In the genomic region with DNA sequence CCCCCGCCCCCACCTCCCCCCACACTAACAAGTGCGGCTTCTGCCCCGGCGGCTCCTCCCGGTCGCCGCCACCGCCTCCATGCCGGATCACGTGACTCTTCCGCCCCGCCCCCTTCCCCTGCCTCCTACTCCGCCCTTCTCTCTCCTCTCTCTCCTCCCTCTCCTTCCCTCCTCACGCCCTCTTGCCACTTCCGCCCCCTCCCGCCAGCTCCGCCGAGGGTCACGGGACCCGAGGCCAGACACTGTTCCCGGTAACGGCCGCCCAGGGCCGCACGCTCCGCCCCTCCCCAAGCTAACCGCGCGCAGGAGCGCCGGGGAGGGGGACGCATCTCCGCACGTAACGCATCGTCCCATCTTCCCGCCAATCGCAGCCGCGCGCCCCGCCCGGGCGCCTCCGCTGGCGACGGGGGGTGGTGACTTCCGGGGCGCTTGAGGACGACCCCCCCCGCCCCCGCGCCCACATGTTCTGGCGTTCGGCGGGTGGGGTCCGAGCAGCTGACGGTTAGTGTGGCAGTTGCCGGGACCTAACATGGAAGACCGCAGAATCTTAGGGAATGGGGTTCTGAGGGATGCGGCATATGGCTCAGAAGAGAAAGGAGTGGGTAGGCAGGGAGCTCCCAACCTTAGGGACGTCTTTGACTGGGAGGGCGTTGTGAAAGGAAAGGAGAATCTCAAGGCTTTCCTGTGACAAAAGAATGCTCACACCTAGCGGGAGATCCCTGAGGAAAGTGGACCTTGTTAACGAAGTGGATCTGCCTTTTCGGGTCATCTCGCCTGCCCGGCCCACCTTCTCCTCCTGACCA, we compare ENCODE assay signal across 8 cellular contexts. TPM values are rescaled to one million over a fixed set of nuclear protein-coding genes. Genes with fewer than 3 reads are reported as not detected.
A peak's percentile ranks its signal among the peaks of the same experiment; 100 is the strongest.
DNase-seq lines count a peak whose midpoint lies in the region; ATAC-seq and TF ChIP-seq lines count a peak whose summit lies in the region.

USP32 (minus strand) TSS at position 92 of the 803 bp plus-strand sequence. CDS start 194 bp downstream, outside the sequence.

- H3K27me3 ChIP-seq in ovary (no peaks in the 10 kb centered on the region), thyroid gland (no peaks in the 10 kb centered on the region)

- H3K27me3 Mint-ChIP-seq in activated naive CD8-positive, alpha-beta T cell treated with anti-CD3 and anti-CD28 coated beads for 36 hours: no peaks in the 10 kb centered on the region

- peak within 1 kb of the TSS; percentile 99 for H3K27ac Mint-ChIP-seq in activated naive CD8-positive, alpha-beta T cell treated with anti-CD3 and anti-CD28 coated beads for 36 hours

- 0 to 1% (median 1%) methylated on average over 47 to 68 of the region's 68 CpGs for WGBS in ovary, 3 donors
- 0 to 1% methylated on average over 41 to 45 of the region's 68 CpGs for WGBS in thyroid gland, 2 donors

- peak; percentile 88 for TF ChIP-seq EP300 in ovary (IDR thresholded peaks at IDR 0.05)

- H3K4me3 ChIP-seq in ovary: peak within 1 kb of the TSS; percentile 64
- H3K4me3 ChIP-seq in thyroid gland (replicated peaks in 1 of 3): peak within 1 kb of the TSS; percentile 67 to 88 (median 83)

- H3K4me3 Mint-ChIP-seq in activated naive CD8-positive, alpha-beta T cell treated with anti-CD3 and anti-CD28 coated beads for 36 hours: peak within 1 kb of the TSS; percentile 98

- H3K9me3 Mint-ChIP-seq in activated naive CD8-positive, alpha-beta T cell treated with anti-CD3 and anti-CD28 coated beads for 36 hours: no peaks in the 10 kb centered on the region

- H3K4me1 Mint-ChIP-seq in activated naive CD8-positive, alpha-beta T cell treated with anti-CD3 and anti-CD28 coated beads for 36 hours: peaks cover 51% of the 10 kb centered on the region

- H3K4me1 ChIP-seq in ovary (ENCODE audit: insufficient read depth): peaks cover 3% of the 10 kb centered on the region
- peaks cover 13 to 35% of the 10 kb centered on the region in 2 donors for H3K4me1 ChIP-seq in thyroid gland

- TF ChIP-seq CTCF in GM10266 (IDR thresholded peaks at IDR 0.05; ENCODE audit: control insufficient read depth, insufficient read depth, low read depth, missing control alignments) (peak; percentile 6), ovary (IDR thresholded peaks at IDR 0.05) (peak in 2 of 3 donors; percentile 44 to 65), thyroid gland (IDR thresholded peaks at IDR 0.05) (peak in 3 of 6 experiments; percentile 21 to 34 (median 33))

- H3K9me3 ChIP-seq in ovary: no peaks in the 10 kb centered on the region
- no peaks in the 10 kb centered on the region for H3K9me3 ChIP-seq in thyroid gland

- DNase-seq in GM10266 (ENCODE audit: extremely low spot score) (peak; percentile 93), NCI-H1092 treated with DMSO at 0.1 percent for 48 hours (lab: John Stamatoyannopoulos, UW) (peak; percentile 96), SKM-1 treated with dmso at 0.1 percent for 144 hours (lab: John Stamatoyannopoulos, UW; ENCODE audit: unreplicated experiment) (peak; percentile 94), head of caudate nucleus (peak; percentile 90 to 99 (median 97)), ovary (peak; percentile 98 to 99 (median 98)), thyroid gland (peak; percentile 98 to 99)
- DNase-seq in activated naive CD8-positive, alpha-beta T cell treated with anti-CD3 and anti-CD28 coated beads for 36 hours: peak; percentile 97

- intact Hi-C loops in head of caudate nucleus (cut with DNase I) (loop anchor here (2.0 kb wide), 1 partner anchor 99 kb away; no protein-coding TSS in a partner anchor), ovary (cut with DNase I) (no loop called here), thyroid gland (cut with DNase I) (loop anchor here (5.0 kb wide), 1 partner anchor 205 kb away; no protein-coding TSS in a partner anchor)

- peaks cover 2% of the 10 kb centered on the region for H3K36me3 Mint-ChIP-seq in activated naive CD8-positive, alpha-beta T cell treated with anti-CD3 and anti-CD28 coated beads for 36 hours

- peak; percentile 13 for TF ChIP-seq POLR2A in ovary (IDR thresholded peaks at IDR 0.05)
- TF ChIP-seq POLR2A in thyroid gland (IDR thresholded peaks at IDR 0.05): peak; percentile 18 to 73

- peak; percentile 91 for ATAC-seq in HG02588 (IDR thresholded peaks at IDR 0.05; ENCODE audit: unreplicated experiment)

- H3K36me3 ChIP-seq in ovary (no peaks in the 10 kb centered on the region), thyroid gland (no peaks in the 10 kb centered on the region)

- peak within 1 kb of the TSS; percentile 92 to 93 for H3K27ac ChIP-seq in ovary
- H3K27ac ChIP-seq in thyroid gland: peak within 1 kb of the TSS; percentile 74 to 93 (median 91)

RNA-seq across cellular contexts. Expression of gene USP32, which starts in this region (rescaled TPM):
- total RNA-seq in activated naive CD8-positive, alpha-beta T cell treated with anti-CD3 and anti-CD28 coated beads for 36 hours: 10 to 100 TPM; 26.6 to 26.7 TPM
- total RNA-seq in ovary (10 to 100 TPM; 27.2 to 37.6 (median 33.3) TPM), thyroid gland (10 to 100 TPM; 49.9 to 76.5 (median 65.0) TPM)
- polyA plus RNA-seq in ovary: 10 to 100 TPM in 1 of 2 donors, 1 to 10 TPM in 1; 8.7 to 25.8 TPM

Comparison
In these comparisons a context has a peak if more than half of its experiments do, and no peak if none do; other contexts are left out.
1. Peak in every context shown above with its lines: DNase-seq, ATAC-seq, H3K4me3 ChIP-seq and H3K27ac ChIP-seq.
2. intact Hi-C loops: an anchor here in head of caudate nucleus (2.0 kb wide) and thyroid gland (5.0 kb wide); none called in ovary.